8 cellular contexts compared by ENCODE assay signal in the genomic region with DNA sequence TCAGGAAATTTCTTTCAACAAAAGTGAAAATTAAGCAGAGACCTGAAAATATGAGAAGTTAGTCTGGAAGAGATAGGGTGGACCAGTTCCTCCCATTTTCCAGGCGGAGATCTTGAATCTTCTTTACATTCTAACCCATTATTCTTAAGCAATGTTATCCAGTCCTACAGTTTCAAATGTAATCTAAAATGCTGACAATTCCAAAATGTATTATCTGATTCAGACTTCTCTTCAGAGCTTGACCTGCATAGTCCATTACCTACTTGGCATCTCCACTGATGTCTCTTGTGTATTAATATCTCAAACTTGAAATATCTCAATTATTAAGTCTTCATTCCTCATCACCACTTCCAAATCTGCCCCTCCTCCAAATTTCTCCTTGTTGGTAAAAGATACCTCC.
"Had no signal": no experiment of that assay in that cellular context is flagged by ENCODE, and none has a peak within 500 bp of the region (broad histone marks: within the 10 kb centered on the region; RNA-seq: fewer than 3 reads in every experiment).

No MANE protein-coding gene starts in this region.

- H3K4me3 ChIP-seq: GM12878 had no signal

- DNase-seq: GDM1, GF-D8 had no signal

- ATAC-seq: GM12878 had no signal

- FAIRE-seq: G401.6, GM12878, GM12891, GM12892, GM18507, GM19239 had no signal
